Comparison of ENCODE assay signal across 1 cellular context in genomic region chr14:91510171-91511013, GRCh38.
TF ChIP-seq lines count a peak whose summit lies in the region.

Gene PPP4R3A, minus strand, starts transcription at chr14:91510310. Its CDS starts 663 bp downstream, at chr14:91509647.

TF ChIP-seq in HepG2, 621 proteins besides CTCF, POLR2A, EP300 and RAD21 (continued from another document and continues in another):
- TF ChIP-seq ZNF513 (CRISPR knock-in tag; conservative IDR thresholded peaks at IDR 0.05) (no peak), ZNF333 (CRISPR knock-in tag; IDR thresholded peaks at IDR 0.05; ENCODE audit: borderline replicate concordance) (peak; percentile 73; the same call in 1 of the 2 replicates), TBX2 (CRISPR knock-in tag; IDR thresholded peaks at IDR 0.05; ENCODE audit: borderline replicate concordance) (peak; percentile 97), NONO (IDR thresholded peaks at IDR 0.05) (no peak), NONO (CRISPR knock-in tag; conservative IDR thresholded peaks at IDR 0.05) (peak; percentile 97), ZNF709 (CRISPR knock-in tag; IDR thresholded peaks at IDR 0.05) (peak; percentile 94; the same call in 1 of the 2 replicates), ARNTL (CRISPR knock-in tag; IDR thresholded peaks at IDR 0.05) (0 out of 2 replicates have a peak, but pooled peaks have one; percentile 16), DMAP1 (CRISPR knock-in tag; IDR thresholded peaks at IDR 0.05) (peak; percentile 95), GZF1 (CRISPR knock-in tag; IDR thresholded peaks at IDR 0.05) (peak; percentile 68; the same call in 1 of the 2 replicates), ARHGAP35 (CRISPR knock-in tag; IDR thresholded peaks at IDR 0.05; ENCODE audit: borderline replicate concordance) (peak; percentile 45), EHMT2 (IDR thresholded peaks at IDR 0.05; ENCODE audit: borderline replicate concordance, low read depth, low read length) (no peak), ZKSCAN1 (IDR thresholded peaks at IDR 0.05; ENCODE audit: low read length) (no peak), ZNF614 (CRISPR knock-in tag; IDR thresholded peaks at IDR 0.05; ENCODE audit: borderline replicate concordance) (no peak), HNRNPH1 (optimal IDR thresholded peaks at IDR 0.05; ENCODE audit: low read depth, low read length) (no peak), KDM3A (CRISPR knock-in tag; IDR thresholded peaks at IDR 0.05; ENCODE audit: low read depth) (no peak; the same call in 1 of the 2 replicates), TRIM24 (CRISPR knock-in tag; IDR thresholded peaks at IDR 0.05) (0 out of 2 replicates have a peak, but pooled peaks have one; percentile 12), TAF15 (IDR thresholded peaks at IDR 0.05; ENCODE audit: low read depth, low read length, poor library complexity, severe bottlenecking) (no peak), ZNF616 (CRISPR knock-in tag; IDR thresholded peaks at IDR 0.05; ENCODE audit: low read depth) (peak; percentile 76; the same call in 1 of the 2 replicates), ZNF570 (CRISPR knock-in tag; IDR thresholded peaks at IDR 0.05; ENCODE audit: borderline replicate concordance) (0 out of 2 replicates have a peak, but pooled peaks have one; percentile 53), NFIB (CRISPR knock-in tag; IDR thresholded peaks at IDR 0.05; ENCODE audit: borderline replicate concordance) (no peak), CBX2 (IDR thresholded peaks at IDR 0.05; ENCODE audit: low read depth, low read length) (no peak), CBX2 (CRISPR knock-in tag; IDR thresholded peaks at IDR 0.05; ENCODE audit: low read depth) (no peak), ZFX (CRISPR knock-in tag; IDR thresholded peaks at IDR 0.05; ENCODE audit: low read depth) (peak; percentile 99), ZKSCAN5 (CRISPR knock-in tag; IDR thresholded peaks at IDR 0.05) (no peak; the same call in 1 of the 2 replicates), MEIS1 (CRISPR knock-in tag; IDR thresholded peaks at IDR 0.05; ENCODE audit: borderline replicate concordance) (peak; percentile 96), MXI1 (IDR thresholded peaks at IDR 0.05; ENCODE audit: borderline replicate concordance, low read depth, low read length) (peak; percentile 91; the same call in 2 of the 3 replicates), ZNF720 (CRISPR knock-in tag; IDR thresholded peaks at IDR 0.05) (no peak), ZNF772 (CRISPR knock-in tag; IDR thresholded peaks at IDR 0.05) (peak; percentile 55; the same call in 1 of the 2 replicates), HMG20A (CRISPR knock-in tag; IDR thresholded peaks at IDR 0.05; ENCODE audit: borderline replicate concordance) (no peak; the same call in 1 of the 2 replicates), FOXA3 (CRISPR knock-in tag; IDR thresholded peaks at IDR 0.05) (peak; percentile 67; the same call in 1 of the 2 replicates), ZBTB42 (CRISPR knock-in tag; IDR thresholded peaks at IDR 0.05) (peak; percentile 83; the same call in 1 of the 2 replicates), SIX1 (CRISPR knock-in tag; IDR thresholded peaks at IDR 0.05; ENCODE audit: borderline replicate concordance) (no peak), RBAK (CRISPR knock-in tag; IDR thresholded peaks at IDR 0.05) (no peak), MLXIP (CRISPR knock-in tag; IDR thresholded peaks at IDR 0.05; ENCODE audit: borderline replicate concordance) (0 out of 2 replicates have a peak, but pooled peaks have one; percentile 41), ZFP82 (CRISPR knock-in tag; IDR thresholded peaks at IDR 0.05; ENCODE audit: borderline replicate concordance) (peak; percentile 98; the same call in 1 of the 2 replicates), ZNF790 (CRISPR knock-in tag; IDR thresholded peaks at IDR 0.05; ENCODE audit: borderline replicate concordance) (peak; percentile 88), MNT (IDR thresholded peaks at IDR 0.05) (peak; percentile 67), GABPB1 (CRISPR knock-in tag; IDR thresholded peaks at IDR 0.05) (peak; percentile 95), RFX1 (IDR thresholded peaks at IDR 0.05) (no peak), ZNF253 (CRISPR knock-in tag; IDR thresholded peaks at IDR 0.05; ENCODE audit: borderline replicate concordance) (0 out of 2 replicates have a peak, but pooled peaks have one; percentile 79), ZNF101 (CRISPR knock-in tag; IDR thresholded peaks at IDR 0.05; ENCODE audit: borderline replicate concordance, low read depth) (0 out of 2 replicates have a peak, but pooled peaks have one; percentile 62)
- TF ChIP-seq, protein P1, sequence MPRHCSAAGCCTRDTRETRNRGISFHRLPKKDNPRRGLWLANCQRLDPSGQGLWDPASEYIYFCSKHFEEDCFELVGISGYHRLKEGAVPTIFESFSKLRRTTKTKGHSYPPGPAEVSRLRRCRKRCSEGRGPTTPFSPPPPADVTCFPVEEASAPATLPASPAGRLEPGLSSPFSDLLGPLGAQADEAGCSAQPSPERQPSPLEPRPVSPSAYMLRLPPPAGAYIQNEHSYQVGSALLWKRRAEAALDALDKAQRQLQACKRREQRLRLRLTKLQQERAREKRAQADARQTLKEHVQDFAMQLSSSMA (CRISPR knock-in tag; IDR thresholded peaks at IDR 0.05), result peak; percentile 75; the same call in 1 of the 2 replicates
- TF ChIP-seq, protein P2, sequence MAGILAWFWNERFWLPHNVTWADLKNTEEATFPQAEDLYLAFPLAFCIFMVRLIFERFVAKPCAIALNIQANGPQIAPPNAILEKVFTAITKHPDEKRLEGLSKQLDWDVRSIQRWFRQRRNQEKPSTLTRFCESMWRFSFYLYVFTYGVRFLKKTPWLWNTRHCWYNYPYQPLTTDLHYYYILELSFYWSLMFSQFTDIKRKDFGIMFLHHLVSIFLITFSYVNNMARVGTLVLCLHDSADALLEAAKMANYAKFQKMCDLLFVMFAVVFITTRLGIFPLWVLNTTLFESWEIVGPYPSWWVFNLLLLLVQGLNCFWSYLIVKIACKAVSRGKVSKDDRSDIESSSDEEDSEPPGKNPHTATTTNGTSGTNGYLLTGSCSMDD (CRISPR knock-in tag; IDR thresholded peaks at IDR 0.05), result no peak
- TF ChIP-seq, protein P3, sequence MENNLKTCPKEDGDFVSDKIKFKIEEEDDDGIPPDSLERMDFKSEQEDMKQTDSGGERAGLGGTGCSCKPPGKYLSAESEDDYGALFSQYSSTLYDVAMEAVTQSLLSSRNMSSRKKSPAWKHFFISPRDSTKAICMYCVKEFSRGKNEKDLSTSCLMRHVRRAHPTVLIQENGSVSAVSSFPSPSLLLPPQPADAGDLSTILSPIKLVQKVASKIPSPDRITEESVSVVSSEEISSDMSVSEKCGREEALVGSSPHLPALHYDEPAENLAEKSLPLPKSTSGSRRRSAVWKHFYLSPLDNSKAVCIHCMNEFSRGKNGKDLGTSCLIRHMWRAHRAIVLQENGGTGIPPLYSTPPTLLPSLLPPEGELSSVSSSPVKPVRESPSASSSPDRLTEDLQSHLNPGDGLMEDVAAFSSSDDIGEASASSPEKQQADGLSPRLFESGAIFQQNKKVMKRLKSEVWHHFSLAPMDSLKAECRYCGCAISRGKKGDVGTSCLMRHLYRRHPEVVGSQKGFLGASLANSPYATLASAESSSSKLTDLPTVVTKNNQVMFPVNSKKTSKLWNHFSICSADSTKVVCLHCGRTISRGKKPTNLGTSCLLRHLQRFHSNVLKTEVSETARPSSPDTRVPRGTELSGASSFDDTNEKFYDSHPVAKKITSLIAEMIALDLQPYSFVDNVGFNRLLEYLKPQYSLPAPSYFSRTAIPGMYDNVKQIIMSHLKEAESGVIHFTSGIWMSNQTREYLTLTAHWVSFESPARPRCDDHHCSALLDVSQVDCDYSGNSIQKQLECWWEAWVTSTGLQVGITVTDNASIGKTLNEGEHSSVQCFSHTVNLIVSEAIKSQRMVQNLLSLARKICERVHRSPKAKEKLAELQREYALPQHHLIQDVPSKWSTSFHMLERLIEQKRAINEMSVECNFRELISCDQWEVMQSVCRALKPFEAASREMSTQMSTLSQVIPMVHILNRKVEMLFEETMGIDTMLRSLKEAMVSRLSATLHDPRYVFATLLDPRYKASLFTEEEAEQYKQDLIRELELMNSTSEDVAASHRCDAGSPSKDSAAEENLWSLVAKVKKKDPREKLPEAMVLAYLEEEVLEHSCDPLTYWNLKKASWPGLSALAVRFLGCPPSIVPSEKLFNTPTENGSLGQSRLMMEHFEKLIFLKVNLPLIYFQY (CRISPR knock-in tag; IDR thresholded peaks at IDR 0.05; ENCODE audit: borderline replicate concordance), result 0 out of 2 replicates have a peak, but pooled peaks have one; percentile 32
- TF ChIP-seq, protein P4, sequence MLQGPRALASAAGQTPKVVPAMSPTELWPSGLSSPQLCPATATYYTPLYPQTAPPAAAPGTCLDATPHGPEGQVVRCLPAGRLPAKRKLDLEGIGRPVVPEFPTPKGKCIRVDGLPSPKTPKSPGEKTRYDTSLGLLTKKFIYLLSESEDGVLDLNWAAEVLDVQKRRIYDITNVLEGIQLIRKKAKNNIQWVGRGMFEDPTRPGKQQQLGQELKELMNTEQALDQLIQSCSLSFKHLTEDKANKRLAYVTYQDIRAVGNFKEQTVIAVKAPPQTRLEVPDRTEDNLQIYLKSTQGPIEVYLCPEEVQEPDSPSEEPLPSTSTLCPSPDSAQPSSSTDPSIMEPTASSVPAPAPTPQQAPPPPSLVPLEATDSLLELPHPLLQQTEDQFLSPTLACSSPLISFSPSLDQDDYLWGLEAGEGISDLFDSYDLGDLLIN (CRISPR knock-in tag; IDR thresholded peaks at IDR 0.05; ENCODE audit: borderline replicate concordance), result no peak
- TF ChIP-seq, protein P5, sequence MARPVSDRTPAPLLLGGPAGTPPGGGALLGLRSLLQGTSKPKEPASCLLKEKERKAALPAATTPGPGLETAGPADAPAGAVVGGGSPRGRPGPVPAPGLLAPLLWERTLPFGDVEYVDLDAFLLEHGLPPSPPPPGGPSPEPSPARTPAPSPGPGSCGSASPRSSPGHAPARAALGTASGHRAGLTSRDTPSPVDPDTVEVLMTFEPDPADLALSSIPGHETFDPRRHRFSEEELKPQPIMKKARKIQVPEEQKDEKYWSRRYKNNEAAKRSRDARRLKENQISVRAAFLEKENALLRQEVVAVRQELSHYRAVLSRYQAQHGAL (CRISPR knock-in tag; IDR thresholded peaks at IDR 0.05; ENCODE audit: not compliant biosample characterization), result no peak
- TF ChIP-seq, protein P6, sequence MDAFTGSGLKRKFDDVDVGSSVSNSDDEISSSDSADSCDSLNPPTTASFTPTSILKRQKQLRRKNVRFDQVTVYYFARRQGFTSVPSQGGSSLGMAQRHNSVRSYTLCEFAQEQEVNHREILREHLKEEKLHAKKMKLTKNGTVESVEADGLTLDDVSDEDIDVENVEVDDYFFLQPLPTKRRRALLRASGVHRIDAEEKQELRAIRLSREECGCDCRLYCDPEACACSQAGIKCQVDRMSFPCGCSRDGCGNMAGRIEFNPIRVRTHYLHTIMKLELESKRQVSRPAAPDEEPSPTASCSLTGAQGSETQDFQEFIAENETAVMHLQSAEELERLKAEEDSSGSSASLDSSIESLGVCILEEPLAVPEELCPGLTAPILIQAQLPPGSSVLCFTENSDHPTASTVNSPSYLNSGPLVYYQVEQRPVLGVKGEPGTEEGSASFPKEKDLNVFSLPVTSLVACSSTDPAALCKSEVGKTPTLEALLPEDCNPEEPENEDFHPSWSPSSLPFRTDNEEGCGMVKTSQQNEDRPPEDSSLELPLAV (CRISPR knock-in tag; conservative IDR thresholded peaks at IDR 0.05; ENCODE audit: low read depth), result no peak
- TF ChIP-seq, protein P7, sequence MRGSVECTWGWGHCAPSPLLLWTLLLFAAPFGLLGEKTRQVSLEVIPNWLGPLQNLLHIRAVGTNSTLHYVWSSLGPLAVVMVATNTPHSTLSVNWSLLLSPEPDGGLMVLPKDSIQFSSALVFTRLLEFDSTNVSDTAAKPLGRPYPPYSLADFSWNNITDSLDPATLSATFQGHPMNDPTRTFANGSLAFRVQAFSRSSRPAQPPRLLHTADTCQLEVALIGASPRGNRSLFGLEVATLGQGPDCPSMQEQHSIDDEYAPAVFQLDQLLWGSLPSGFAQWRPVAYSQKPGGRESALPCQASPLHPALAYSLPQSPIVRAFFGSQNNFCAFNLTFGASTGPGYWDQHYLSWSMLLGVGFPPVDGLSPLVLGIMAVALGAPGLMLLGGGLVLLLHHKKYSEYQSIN (CRISPR knock-in tag; IDR thresholded peaks at IDR 0.05; ENCODE audit: borderline replicate concordance), result no peak
